In the genomic region with DNA sequence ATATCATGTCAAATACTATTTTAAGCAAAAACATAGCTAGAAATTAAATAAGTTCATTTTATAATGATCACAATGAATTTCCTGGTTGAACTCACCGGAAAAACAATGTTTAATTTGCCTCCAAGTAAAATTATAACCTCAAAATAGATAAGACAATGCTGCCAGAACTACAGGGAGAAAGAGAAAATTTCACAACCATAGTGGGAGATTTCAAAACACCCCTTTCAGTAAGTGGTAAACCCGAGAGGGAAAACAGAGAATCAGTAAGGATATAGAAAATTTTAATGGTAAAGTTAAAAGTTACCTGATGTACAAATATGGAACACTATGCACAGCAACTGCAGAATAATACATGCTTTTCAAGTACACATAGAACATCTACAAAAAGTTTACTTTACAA, we compare ENCODE assay signal across 1 cellular context.
TF ChIP-seq lines count a peak whose summit lies in the region.

No MANE protein-coding gene starts in this region.

TF ChIP-seq in HepG2, 621 proteins besides CTCF, POLR2A, EP300 and RAD21 (continued from another document):
- TF ChIP-seq, protein P1, sequence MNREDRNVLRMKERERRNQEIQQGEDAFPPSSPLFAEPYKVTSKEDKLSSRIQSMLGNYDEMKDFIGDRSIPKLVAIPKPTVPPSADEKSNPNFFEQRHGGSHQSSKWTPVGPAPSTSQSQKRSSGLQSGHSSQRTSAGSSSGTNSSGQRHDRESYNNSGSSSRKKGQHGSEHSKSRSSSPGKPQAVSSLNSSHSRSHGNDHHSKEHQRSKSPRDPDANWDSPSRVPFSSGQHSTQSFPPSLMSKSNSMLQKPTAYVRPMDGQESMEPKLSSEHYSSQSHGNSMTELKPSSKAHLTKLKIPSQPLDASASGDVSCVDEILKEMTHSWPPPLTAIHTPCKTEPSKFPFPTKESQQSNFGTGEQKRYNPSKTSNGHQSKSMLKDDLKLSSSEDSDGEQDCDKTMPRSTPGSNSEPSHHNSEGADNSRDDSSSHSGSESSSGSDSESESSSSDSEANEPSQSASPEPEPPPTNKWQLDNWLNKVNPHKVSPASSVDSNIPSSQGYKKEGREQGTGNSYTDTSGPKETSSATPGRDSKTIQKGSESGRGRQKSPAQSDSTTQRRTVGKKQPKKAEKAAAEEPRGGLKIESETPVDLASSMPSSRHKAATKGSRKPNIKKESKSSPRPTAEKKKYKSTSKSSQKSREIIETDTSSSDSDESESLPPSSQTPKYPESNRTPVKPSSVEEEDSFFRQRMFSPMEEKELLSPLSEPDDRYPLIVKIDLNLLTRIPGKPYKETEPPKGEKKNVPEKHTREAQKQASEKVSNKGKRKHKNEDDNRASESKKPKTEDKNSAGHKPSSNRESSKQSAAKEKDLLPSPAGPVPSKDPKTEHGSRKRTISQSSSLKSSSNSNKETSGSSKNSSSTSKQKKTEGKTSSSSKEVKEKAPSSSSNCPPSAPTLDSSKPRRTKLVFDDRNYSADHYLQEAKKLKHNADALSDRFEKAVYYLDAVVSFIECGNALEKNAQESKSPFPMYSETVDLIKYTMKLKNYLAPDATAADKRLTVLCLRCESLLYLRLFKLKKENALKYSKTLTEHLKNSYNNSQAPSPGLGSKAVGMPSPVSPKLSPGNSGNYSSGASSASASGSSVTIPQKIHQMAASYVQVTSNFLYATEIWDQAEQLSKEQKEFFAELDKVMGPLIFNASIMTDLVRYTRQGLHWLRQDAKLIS (CRISPR knock-in tag; IDR thresholded peaks at IDR 0.05): no peak
- TF ChIP-seq POLR2AphosphoS2 (IDR thresholded peaks at IDR 0.05; ENCODE audit: low read depth, low read length): no peak
